Comparison of ENCODE assay signal across 1 cellular context in genomic region chr13:23963184-23963931, GRCh38.
A peak's percentile ranks its signal among the peaks of the same experiment; 100 is the strongest.
TF ChIP-seq lines count a peak whose summit lies in the region.

No MANE protein-coding gene starts in this region.

TF ChIP-seq in GM12878, 131 proteins besides CTCF, POLR2A, EP300 and RAD21 (continues in another document):
- TF ChIP-seq GABPA (IDR thresholded peaks at IDR 0.05; ENCODE audit: low read depth) (no peak), MEF2A (IDR thresholded peaks at IDR 0.05; ENCODE audit: insufficient read depth, low read depth, low read length) (no peak), RCOR1 (conservative IDR thresholded peaks at IDR 0.05; ENCODE audit: low read depth, low read length) (no peak), TAF1 (IDR thresholded peaks at IDR 0.05; ENCODE audit: borderline replicate concordance, low read depth, low read length) (no peak), PAX8 (IDR thresholded peaks at IDR 0.05) (no peak), NR2F1 (conservative IDR thresholded peaks at IDR 0.05) (peak; percentile 79), ELK1 (IDR thresholded peaks at IDR 0.05; ENCODE audit: low read depth, low read length) (no peak), USF2 (IDR thresholded peaks at IDR 0.05; ENCODE audit: borderline replicate concordance, low read depth, low read length) (no peak), EGR1 (IDR thresholded peaks at IDR 0.05; ENCODE audit: borderline replicate concordance in 1 of 2, low read depth in 2 of 2, low read length in 2 of 2) (no peak), IKZF2 (IDR thresholded peaks at IDR 0.05) (peak in 1 of 2 experiments; percentile 14; a peak in 3 of 4 replicates), ZNF217 (IDR thresholded peaks at IDR 0.05) (0 out of 2 replicates have a peak, but pooled peaks have one; percentile 43), RELB (IDR thresholded peaks at IDR 0.05; ENCODE audit: low read depth) (no peak; the same call in 1 of the 2 replicates), RUNX3 (IDR thresholded peaks at IDR 0.05; ENCODE audit: low read length) (peak; percentile 13; the same call in 1 of the 2 replicates), SIN3A (IDR thresholded peaks at IDR 0.05; ENCODE audit: low read depth, low read length) (no peak), SREBF2 (IDR thresholded peaks at IDR 0.05; ENCODE audit: low read length) (no peak), RELA (IDR thresholded peaks at IDR 0.05; ENCODE audit: borderline replicate concordance, partially characterized antibody) (no peak), USF1 (IDR thresholded peaks at IDR 0.05; ENCODE audit: borderline replicate concordance, extremely low read length, insufficient read depth, low read depth, low read length) (no peak), ZNF274 (IDR thresholded peaks at IDR 0.05; ENCODE audit: insufficient read depth, insufficient read length) (no peak), ZNF24 (IDR thresholded peaks at IDR 0.05) (no peak), RFX5 (IDR thresholded peaks at IDR 0.05; ENCODE audit: low read depth, low read length) (no peak), ZNF687 (IDR thresholded peaks at IDR 0.05) (no peak), ZNF207 (IDR thresholded peaks at IDR 0.05; ENCODE audit: borderline replicate concordance) (no peak), MTA3 (IDR thresholded peaks at IDR 0.05; ENCODE audit: borderline replicate concordance, low read length) (no peak), WRNIP1 (IDR thresholded peaks at IDR 0.05; ENCODE audit: borderline replicate concordance, low read depth, low read length) (no peak), POLR2AphosphoS5 (IDR thresholded peaks at IDR 0.05; ENCODE audit: low read length) (no peak), IKZF1 (conservative IDR thresholded peaks at IDR 0.05) (peak; percentile 52), MTA2 (IDR thresholded peaks at IDR 0.05; ENCODE audit: low read depth) (0 out of 2 replicates have a peak, but pooled peaks have one; percentile 10), IRF4 (IDR thresholded peaks at IDR 0.05; ENCODE audit: low read depth, low read length) (no peak), E4F1 (IDR thresholded peaks at IDR 0.05; ENCODE audit: borderline replicate concordance, partially characterized antibody) (no peak), JUNB (IDR thresholded peaks at IDR 0.05) (no peak), ATF7 (IDR thresholded peaks at IDR 0.05; ENCODE audit: low read depth) (no peak; the same call in 1 of the 2 replicates), KAT2A (conservative IDR thresholded peaks at IDR 0.05; ENCODE audit: control insufficient read depth, low read depth, low read length) (no peak), ZNF622 (IDR thresholded peaks at IDR 0.05) (no peak), POLR2AphosphoS2 (IDR thresholded peaks at IDR 0.05; ENCODE audit: low read depth, low read length) (no peak), ZBTB4 (CRISPR knock-in tag; IDR thresholded peaks at IDR 0.05) (no peak), E2F8 (IDR thresholded peaks at IDR 0.05; ENCODE audit: low read depth, partially characterized antibody) (no peak), BHLHE40 (IDR thresholded peaks at IDR 0.05; ENCODE audit: borderline replicate concordance in 1 of 2, low read depth in 2 of 2, low read length in 1 of 2) (peak; percentile 17 to 52; a peak in 3 of 4 replicates), REST (IDR thresholded peaks at IDR 0.05; ENCODE audit: low read depth, low read length) (no peak), ASH2L (IDR thresholded peaks at IDR 0.05; ENCODE audit: borderline replicate concordance, low read depth) (no peak), CREB1 (IDR thresholded peaks at IDR 0.05; ENCODE audit: low read depth) (no peak)
